1 cellular context compared by ENCODE assay signal in genomic region chr2:113603467-113604084, GRCh38.
TF ChIP-seq lines count a peak whose summit lies in the region.
"Not testable (repeated sequence)": the region's sequence is repeated elsewhere in the genome, so short reads cannot be mapped to it uniquely, and the experiment has no call there.

No MANE protein-coding gene starts in this region.

TF ChIP-seq in K562, 482 proteins besides CTCF, POLR2A, EP300 and RAD21 (continued from another document):
- TF ChIP-seq PHF8 (IDR thresholded peaks at IDR 0.05; ENCODE audit: borderline replicate concordance, low read length), result peak; percentile 65; the same call in 1 of the 2 replicates
- TF ChIP-seq HCFC1 (IDR thresholded peaks at IDR 0.05; ENCODE audit: low read depth, low read length), result peak; percentile 48; the same call in 1 of the 2 replicates
- TF ChIP-seq NR2C2 (CRISPR knock-in tag; IDR thresholded peaks at IDR 0.05), result not testable (repeated sequence)
- peak; percentile 87 for TF ChIP-seq NR2C2 (tag; IDR thresholded peaks at IDR 0.05)
- TF ChIP-seq SUPT5H (IDR thresholded peaks at IDR 0.05), result peak; percentile 82
- TF ChIP-seq CREM (IDR thresholded peaks at IDR 0.05; ENCODE audit: low read depth), result peak; percentile 89
- peak; percentile 36; the same call in 1 of the 2 replicates for TF ChIP-seq NCOR1 (IDR thresholded peaks at IDR 0.05)
- 0 out of 2 replicates have a peak, but pooled peaks have one; percentile 66 for TF ChIP-seq GABPB2 (CRISPR knock-in tag; conservative IDR thresholded peaks at IDR 0.05)
- 0 out of 2 replicates have a peak, but pooled peaks have one; percentile 22 for TF ChIP-seq ZNF589 (CRISPR knock-in tag; IDR thresholded peaks at IDR 0.05; ENCODE audit: low read depth)
- peak in 1 of 2 experiments; percentile 65; a peak in 2 of 4 replicates for TF ChIP-seq MAZ (CRISPR knock-in tag; conservative IDR thresholded peaks at IDR 0.05 in 1 of 2, IDR thresholded peaks at IDR 0.05 in 1 of 2)
- TF ChIP-seq OTX1 (CRISPR knock-in tag; IDR thresholded peaks at IDR 0.05), result peak; percentile 83; the same call in 1 of the 2 replicates
- peak; percentile 67; the same call in 1 of the 2 replicates for TF ChIP-seq ZBTB26 (CRISPR knock-in tag; IDR thresholded peaks at IDR 0.05)
- TF ChIP-seq CCNT2 (IDR thresholded peaks at IDR 0.05; ENCODE audit: borderline replicate concordance, extremely low read depth, insufficient read length, low read depth, low read length), result peak; percentile 47
- peak; percentile 60 for TF ChIP-seq CHD2 (IDR thresholded peaks at IDR 0.05; ENCODE audit: low read depth, low read length)
- TF ChIP-seq ESRRA (IDR thresholded peaks at IDR 0.05; ENCODE audit: borderline replicate concordance, low read depth), result peak; percentile 54; the same call in 1 of the 2 replicates
